In the genomic region with DNA sequence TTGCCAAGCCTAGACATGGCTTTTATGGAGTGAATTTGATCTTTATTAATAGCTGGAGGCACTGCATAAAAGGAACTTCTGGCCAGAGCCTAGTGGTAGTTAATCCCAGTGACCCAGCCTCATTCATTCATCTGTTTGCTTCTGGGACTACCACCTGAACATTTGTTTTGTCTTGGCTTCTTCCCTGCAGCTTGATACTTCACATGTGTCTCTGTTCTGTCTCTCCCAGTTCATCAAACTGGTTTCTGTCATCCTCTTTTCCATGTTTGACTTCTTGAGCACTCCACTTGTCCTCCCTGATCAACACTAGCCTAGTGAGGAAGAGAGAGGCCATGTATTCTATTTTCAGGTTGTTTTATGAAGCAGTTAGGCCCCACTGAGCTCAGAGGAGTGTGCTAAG, we compare ENCODE assay signal across 7 cellular contexts.
"Had no signal": no experiment of that assay in that cellular context is flagged by ENCODE, and none has a peak within 500 bp of the region (broad histone marks: within the 10 kb centered on the region; RNA-seq: fewer than 3 reads in every experiment).

No MANE protein-coding gene starts in this region.

- H3K9me3 ChIP-seq: HAP-1 had no signal

- H3K4me3 ChIP-seq: GM23338, HAP-1 had no signal

- H3K4me3 Mint-ChIP-seq: GM23338, HFFc6, IgD-negative memory B cell had no signal

- H3K36me3 Mint-ChIP-seq: IgD-negative memory B cell had no signal

- H3K4me2 ChIP-seq: GM23338 had no signal

- H3K36me3 ChIP-seq: HAP-1 had no signal

- H3K27ac ChIP-seq: HL-60 had no signal

- H2AFZ ChIP-seq: GM23338 had no signal

- ATAC-seq: GM23338, HCT116, HepG2 had no signal

- H3K27ac Mint-ChIP-seq: GM23338, HFFc6, IgD-negative memory B cell had no signal

- H3K4me1 Mint-ChIP-seq: IgD-negative memory B cell had no signal

- DNase-seq: HFFc6 had no signal

- H3K4me1 ChIP-seq: HAP-1 had no signal

- H3K9me3 Mint-ChIP-seq: GM23338 had no signal
